ENCODE assay signal across 8 cellular contexts in genomic region chr12:57744194-57744776, GRCh38. TPM values are rescaled to one million over a fixed set of nuclear protein-coding genes. Genes with fewer than 3 reads are reported as not detected.
DNase-seq lines count a peak whose midpoint lies in the region; ATAC-seq and TF ChIP-seq lines count a peak whose summit lies in the region.

No MANE protein-coding gene starts in this region.

- no peaks in the 10 kb centered on the region for H3K9me3 Mint-ChIP-seq in activated naive CD4-positive, alpha-beta T cell treated with anti-CD3 and anti-CD28 coated beads, Interleukin-2, amount 50 U/mL, for 72 hours

- peaks cover 5 to 29% of the 10 kb centered on the region in 2 donors for H3K36me3 Mint-ChIP-seq in activated naive CD4-positive, alpha-beta T cell treated with anti-CD3 and anti-CD28 coated beads, Interleukin-2, amount 50 U/mL, for 72 hours

- H3K4me1 ChIP-seq in ACC112 (ENCODE audit: control insufficient read depth, insufficient read depth, low read length, unreplicated experiment): no peaks in the 10 kb centered on the region
- H3K4me1 ChIP-seq in right cardiac atrium (ENCODE audit: control insufficient read depth, insufficient read depth, low read length): peaks cover 2% of the 10 kb centered on the region
- peaks cover 12 to 21% (median 13%) of the 10 kb centered on the region in 3 donors for H3K4me1 ChIP-seq in skeletal muscle tissue (ENCODE audit: control insufficient read depth in 3 of 3, insufficient read depth in 3 of 3, low read length in 3 of 3)

- H3K36me3 ChIP-seq in ACC112 (ENCODE audit: insufficient read depth, low read length): peaks cover 20% of the 10 kb centered on the region; the same call in 1 of the 2 replicates
- H3K36me3 ChIP-seq in skeletal muscle tissue (ENCODE audit: control insufficient read depth in 3 of 3, insufficient read depth in 3 of 3, low read length in 3 of 3): peaks cover 20 to 25% (median 25%) of the 10 kb centered on the region in 3 donors

- DNase-seq in RKO (ENCODE audit: low spot score): peak; percentile 87
- DNase-seq in activated naive CD4-positive, alpha-beta T cell treated with anti-CD3 and anti-CD28 coated beads, Interleukin-2, amount 50 U/mL, for 72 hours (ENCODE audit: low spot score in 2 of 2): peak in 1 of 2 donors; percentile 77
- DNase-seq in right cardiac atrium: peak; percentile 82 to 87 (median 86)
- no peak for DNase-seq in SW 1271 (lab: John Stamatoyannopoulos, UW)

- no peaks in the 10 kb centered on the region for H3K9me3 ChIP-seq in right cardiac atrium (ENCODE audit: control insufficient read depth, low read length)
- H3K9me3 ChIP-seq in skeletal muscle tissue (ENCODE audit: control insufficient read depth in 3 of 3, low read length in 3 of 3): no peaks in the 10 kb centered on the region

- H3K4me3 ChIP-seq in ACC112 (ENCODE audit: low read depth, low read length) (peak overlapping the region; percentile 96), right cardiac atrium (ENCODE audit: low read length) (peak overlapping the region; percentile 89), skeletal muscle tissue (ENCODE audit: low read length in 3 of 3) (peak overlapping the region; percentile 93 to 99 (median 99))

- intact Hi-C loops in right cardiac atrium (cut with DNase I): no loop called here

- peak overlapping the region; percentile 98 to 100 (median 99) for H3K9ac ChIP-seq in skeletal muscle tissue (ENCODE audit: low read depth in 1 of 3, low read length in 3 of 3)

- peak; percentile 42 for ATAC-seq in GM18505 (IDR thresholded peaks at IDR 0.05; ENCODE audit: unreplicated experiment)
- ATAC-seq in HG02970 (IDR thresholded peaks at IDR 0.05; ENCODE audit: low FRiP score, unreplicated experiment): peak; percentile 39
- ATAC-seq in activated naive CD4-positive, alpha-beta T cell treated with anti-CD3 and anti-CD28 coated beads, Interleukin-2, amount 50 U/mL, for 72 hours: peak; percentile 37 to 63
- ATAC-seq in right cardiac atrium: peak; percentile 61 to 71

- H3K27ac ChIP-seq in ACC112 (ENCODE audit: low read depth, low read length) (peak overlapping the region; percentile 88), right cardiac atrium (ENCODE audit: low read length) (peak overlapping the region; percentile 93), skeletal muscle tissue (ENCODE audit: low read depth, low read length) (peak overlapping the region; percentile 98)

- peaks cover 3% of the 10 kb centered on the region for H3K79me2 ChIP-seq in ACC112 (ENCODE audit: control insufficient read depth, insufficient read depth, low read length, unreplicated experiment)

- WGBS in right cardiac atrium: 13% methylated on average over 21 of the region's 21 CpGs

- TF ChIP-seq POLR2A in GM18505 (IDR thresholded peaks at IDR 0.05; ENCODE audit: borderline replicate concordance, extremely low read depth, insufficient read depth, insufficient read length): no peak

- peaks cover 20% of the 10 kb centered on the region for H3K27me3 ChIP-seq in ACC112 (ENCODE audit: insufficient read depth, low read length)
- no peaks in the 10 kb centered on the region for H3K27me3 ChIP-seq in right cardiac atrium (ENCODE audit: control insufficient read depth, insufficient read depth)
- peaks cover 6 to 19% (median 19%) of the 10 kb centered on the region in 3 donors for H3K27me3 ChIP-seq in skeletal muscle tissue (ENCODE audit: control insufficient read depth in 3 of 3, insufficient read depth in 3 of 3, low read length in 3 of 3)

- H3K27ac Mint-ChIP-seq in activated naive CD4-positive, alpha-beta T cell treated with anti-CD3 and anti-CD28 coated beads, Interleukin-2, amount 50 U/mL, for 72 hours: peak overlapping the region; percentile 91 to 96

- no peak overlapping the region for H2AFZ ChIP-seq in ACC112 (ENCODE audit: low read length, unreplicated experiment)

RNA-seq across cellular contexts. Expression of gene TSPAN31, which starts 0.6 kb away (rescaled TPM):
- 10 to 100 TPM in 1 of 2 donors, 1 to 10 TPM in 1; 9.7 to 15.1 TPM for total RNA-seq in activated naive CD4-positive, alpha-beta T cell treated with anti-CD3 and anti-CD28 coated beads, Interleukin-2, amount 50 U/mL, for 72 hours
- total RNA-seq in right cardiac atrium (10 to 100 TPM; 31.5 to 41.3 (median 34.5) TPM), skeletal muscle tissue (57.9 TPM)
- 43.9 TPM for polyA plus RNA-seq in right cardiac atrium

RNA-seq across cellular contexts. Expression of gene AGAP2, which starts 5.7 kb away (rescaled TPM):
- total RNA-seq in activated naive CD4-positive, alpha-beta T cell treated with anti-CD3 and anti-CD28 coated beads, Interleukin-2, amount 50 U/mL, for 72 hours: 10 to 100 TPM; 28.9 to 38.4 TPM
- under 1 TPM; 0.53 to 0.91 (median 0.72) TPM for total RNA-seq in right cardiac atrium
- polyA plus RNA-seq in right cardiac atrium: 1.7 TPM
- total RNA-seq in skeletal muscle tissue: 2.1 TPM

RNA-seq across cellular contexts. Expression of gene CDK4, which starts 7.8 kb away (rescaled TPM):
- 100 to 1,000 TPM; 183 to 191 TPM for total RNA-seq in activated naive CD4-positive, alpha-beta T cell treated with anti-CD3 and anti-CD28 coated beads, Interleukin-2, amount 50 U/mL, for 72 hours
- total RNA-seq in right cardiac atrium: 10 to 100 TPM; 50.9 to 53.9 (median 53.4) TPM
- polyA plus RNA-seq in right cardiac atrium: 29.7 TPM
- 78.8 TPM for total RNA-seq in skeletal muscle tissue

RNA-seq across cellular contexts. Expression of gene MARCHF9, which starts 10.6 kb away (rescaled TPM):
- total RNA-seq in activated naive CD4-positive, alpha-beta T cell treated with anti-CD3 and anti-CD28 coated beads, Interleukin-2, amount 50 U/mL, for 72 hours: 10 to 100 TPM; 17.4 to 26.4 TPM
- 10 to 100 TPM; 15.2 to 17.8 (median 16.4) TPM for total RNA-seq in right cardiac atrium
- 14.3 TPM for polyA plus RNA-seq in right cardiac atrium
- total RNA-seq in skeletal muscle tissue: 4.7 TPM

RNA-seq across cellular contexts. Expression of gene CYP27B1, which starts 22.6 kb away (rescaled TPM):
- 10 to 100 TPM in 1 of 2 donors, 1 to 10 TPM in 1; 7.6 to 14.7 TPM for total RNA-seq in activated naive CD4-positive, alpha-beta T cell treated with anti-CD3 and anti-CD28 coated beads, Interleukin-2, amount 50 U/mL, for 72 hours
- total RNA-seq in right cardiac atrium: under 1 TPM in 3 of 4 donors, not detected in 1; 0.12 to 0.22 (median 0.14) TPM
- 0.18 TPM for polyA plus RNA-seq in right cardiac atrium
- under 0.01 TPM for total RNA-seq in skeletal muscle tissue

Comparison
In these comparisons a context has a peak if more than half of its experiments do, and no peak if none do; other contexts are left out.
1. DNase-seq: peak in RKO (single experiment) and right cardiac atrium (3 of 3); none in SW 1271 (0 of 2).
2. Peak in every context shown above with its lines, with median percentiles within 50 percentile points of each other: H3K27ac ChIP-seq, H3K4me3 ChIP-seq and ATAC-seq.